In genomic region chr1:47507140-47507539, GRCh38 we compare ENCODE assay signal across 22 cellular contexts.
A peak's percentile ranks its signal among the peaks of the same experiment; 100 is the strongest.
DNase-seq lines count a peak whose midpoint lies in the region; ATAC-seq and TF ChIP-seq lines count a peak whose summit lies in the region.
"Had no signal": no experiment of that assay in that cellular context is flagged by ENCODE, and none has a peak within 500 bp of the region (broad histone marks: within the 10 kb centered on the region; RNA-seq: fewer than 3 reads in every experiment).

No MANE protein-coding gene starts in this region.

- H4K20me1 ChIP-seq in OCI-LY3 (ENCODE audit: insufficient read depth, low read length): no peaks in the 10 kb centered on the region

- H3K27ac ChIP-seq in OCI-LY3 (ENCODE audit: low read length): peak overlapping the region; percentile 51
- H3K27ac ChIP-seq in mesenchymal stem cell (ENCODE audit: low read length, poor library complexity, severe bottlenecking): no peak overlapping the region
- H3K27ac ChIP-seq: SK-N-MC, WERI-Rb-1 had no signal

- no peak overlapping the region for H2AK5ac ChIP-seq in mesenchymal stem cell (ENCODE audit: low read length, severe bottlenecking)

- H2AFZ ChIP-seq in OCI-LY3 (ENCODE audit: low read depth, low read length) (0 out of 2 replicates have a peak overlapping the region, but pooled peaks have one; percentile 97), mesenchymal stem cell (ENCODE audit: low read depth, low read length) (no peak overlapping the region)

- H3K4me3 Mint-ChIP-seq in natural killer cell (peak overlapping the region; percentile 45), glutamatergic neuron (ENCODE audit: unreplicated experiment) (peak overlapping the region; percentile 40)
- H3K4me3 Mint-ChIP-seq in natural killer cell treated with Interleukin-12 subunit alpha and Interleukin-12 subunit beta and Interleukin-15 and Interleukin-18, amount 100 ng/mL, for 72 hours: no peak overlapping the region
- H3K4me3 Mint-ChIP-seq: HFFc6 had no signal

- peaks cover 20% of the 10 kb centered on the region for H3K4me1 ChIP-seq in OCI-LY3 (ENCODE audit: low read length)
- peaks cover 10% of the 10 kb centered on the region for H3K4me1 ChIP-seq in mesenchymal stem cell (ENCODE audit: control insufficient read depth, insufficient read depth, low read depth, low read length)

- H3K36me3 Mint-ChIP-seq in natural killer cell (no peaks in the 10 kb centered on the region), glutamatergic neuron (ENCODE audit: unreplicated experiment) (peaks cover 9% of the 10 kb centered on the region)
- H3K36me3 Mint-ChIP-seq in natural killer cell treated with Interleukin-12 subunit alpha and Interleukin-12 subunit beta and Interleukin-15 and Interleukin-18, amount 100 ng/mL, for 72 hours: no peaks in the 10 kb centered on the region
- H3K36me3 Mint-ChIP-seq: CD4-positive, CD25-positive, alpha-beta regulatory T cell; stimulated activated effector memory CD8-positive, alpha-beta T cell treated with anti-CD3 and anti-CD28 coated beads, Interleukin-12 subunit alpha, Interleukin-12 subunit beta, amount 100 ng/mL, for 72 hours had no signal

- no peak overlapping the region for H4K91ac ChIP-seq in mesenchymal stem cell (ENCODE audit: low read length)

- H3K9me3 Mint-ChIP-seq in natural killer cell (no peaks in the 10 kb centered on the region), glutamatergic neuron (ENCODE audit: unreplicated experiment) (peaks cover 2% of the 10 kb centered on the region)
- no peaks in the 10 kb centered on the region for H3K9me3 Mint-ChIP-seq in natural killer cell treated with Interleukin-12 subunit alpha and Interleukin-12 subunit beta and Interleukin-15 and Interleukin-18, amount 100 ng/mL, for 72 hours
- H3K9me3 Mint-ChIP-seq: HFFc6; stimulated activated effector memory CD8-positive, alpha-beta T cell treated with anti-CD3 and anti-CD28 coated beads, Interleukin-12 subunit alpha, Interleukin-12 subunit beta, amount 100 ng/mL, for 72 hours had no signal

- intact Hi-C loops in natural killer cell (cut with micrococcal nuclease): no loop called here

- H4K8ac ChIP-seq in mesenchymal stem cell (ENCODE audit: low read length): no peak overlapping the region

- no peak overlapping the region for H3K14ac ChIP-seq in mesenchymal stem cell (ENCODE audit: low read length in 2 of 2)

- H3K36me3 ChIP-seq in OCI-LY3 (replicated peaks; ENCODE audit: low read depth, low read length) (no peaks in the 10 kb centered on the region), mesenchymal stem cell (ENCODE audit: control insufficient read depth in 1 of 2, insufficient read depth in 2 of 2, low read depth in 1 of 2, low read length in 2 of 2) (no peaks in the 10 kb centered on the region)
- H3K36me3 ChIP-seq: suprapubic skin, vagina, WERI-Rb-1 had no signal

- peak overlapping the region; percentile 63; the same call in 1 of the 2 replicates for H3K9ac ChIP-seq in OCI-LY3 (ENCODE audit: low read length)
- no peak overlapping the region for H3K9ac ChIP-seq in mesenchymal stem cell (ENCODE audit: low read length)

- no peak overlapping the region for H2BK120ac ChIP-seq in mesenchymal stem cell (ENCODE audit: low read depth, low read length)

- no peaks in the 10 kb centered on the region for H3K9me3 ChIP-seq in OCI-LY3 (ENCODE audit: insufficient read depth, low read length)
- no peaks in the 10 kb centered on the region for H3K9me3 ChIP-seq in mesenchymal stem cell (ENCODE audit: control insufficient read depth, low read length)
- H3K9me3 ChIP-seq: suprapubic skin, vagina had no signal

- H3K27ac Mint-ChIP-seq in natural killer cell: no peak overlapping the region
- H3K27ac Mint-ChIP-seq in natural killer cell treated with Interleukin-12 subunit alpha and Interleukin-12 subunit beta and Interleukin-15 and Interleukin-18, amount 100 ng/mL, for 72 hours: no peak overlapping the region
- H3K27ac Mint-ChIP-seq in glutamatergic neuron (ENCODE audit: unreplicated experiment): no peak overlapping the region
- H3K27ac Mint-ChIP-seq: CD4-positive, CD25-positive, alpha-beta regulatory T cell; HFFc6; stimulated activated effector memory CD8-positive, alpha-beta T cell treated with anti-CD3 and anti-CD28 coated beads, Interleukin-12 subunit alpha, Interleukin-12 subunit beta, amount 100 ng/mL, for 72 hours had no signal

- H3K23ac ChIP-seq in mesenchymal stem cell (ENCODE audit: low read length in 2 of 2): no peak overlapping the region

- peaks cover 4 to 10% of the 10 kb centered on the region in 2 donors for H3K4me1 Mint-ChIP-seq in natural killer cell
- no peaks in the 10 kb centered on the region for H3K4me1 Mint-ChIP-seq in natural killer cell treated with Interleukin-12 subunit alpha and Interleukin-12 subunit beta and Interleukin-15 and Interleukin-18, amount 100 ng/mL, for 72 hours (ENCODE audit: low read depth in 2 of 2)
- no peaks in the 10 kb centered on the region for H3K4me1 Mint-ChIP-seq in glutamatergic neuron (ENCODE audit: low read depth, unreplicated experiment)
- H3K4me1 Mint-ChIP-seq: stimulated activated effector memory CD8-positive, alpha-beta T cell treated with anti-CD3 and anti-CD28 coated beads, Interleukin-12 subunit alpha, Interleukin-12 subunit beta, amount 100 ng/mL, for 72 hours had no signal

- H3K27me3 ChIP-seq in OCI-LY3 (ENCODE audit: low read depth, low read length): no peaks in the 10 kb centered on the region
- peaks cover 74% of the 10 kb centered on the region in 2 experiments for H3K27me3 ChIP-seq in mesenchymal stem cell (ENCODE audit: control insufficient read depth in 1 of 2, insufficient read depth in 1 of 2, low read length in 2 of 2)
- H3K27me3 ChIP-seq: vagina had no signal

- WGBS in mesenchymal stem cell: 79% methylated on average over 3 of the region's 3 CpGs

- no peak overlapping the region for H3K4ac ChIP-seq in mesenchymal stem cell (ENCODE audit: low read depth in 1 of 2, low read length in 2 of 2)

- no peak for ATAC-seq in natural killer cell
- no peak for ATAC-seq in natural killer cell treated with Interleukin-12 subunit alpha and Interleukin-12 subunit beta and Interleukin-15 and Interleukin-18, amount 100 ng/mL, for 72 hours
- ATAC-seq in HG03139 (IDR thresholded peaks at IDR 0.05; ENCODE audit: unreplicated experiment): no peak
- ATAC-seq in GM21529 (IDR thresholded peaks at IDR 0.05; ENCODE audit: unreplicated experiment): no peak

- no peaks in the 10 kb centered on the region for H3K79me1 ChIP-seq in mesenchymal stem cell (replicated peaks; ENCODE audit: low read length, poor library complexity, severe bottlenecking)

- TF ChIP-seq CTCF in natural killer cell (IDR thresholded peaks at IDR 0.05) (no peak), OCI-LY3 (IDR thresholded peaks at IDR 0.05; ENCODE audit: low read depth, low read length) (no peak), glutamatergic neuron (IDR thresholded peaks at IDR 0.05; ENCODE audit: partially characterized antibody, unreplicated experiment) (no peak)

- H3K18ac ChIP-seq in mesenchymal stem cell (ENCODE audit: low read depth in 1 of 2, low read length in 2 of 2): no peak overlapping the region

- H3K4me3 ChIP-seq in OCI-LY3 (ENCODE audit: low read length) (peak overlapping the region; percentile 87), mesenchymal stem cell (ENCODE audit: insufficient read depth in 1 of 2, low read depth in 1 of 2, low read length in 2 of 2) (no peak overlapping the region)

- no peaks in the 10 kb centered on the region for H3K79me2 ChIP-seq in OCI-LY3 (ENCODE audit: low read length)

- peaks cover 40 to 42% of the 10 kb centered on the region in 2 donors for H3K27me3 Mint-ChIP-seq in natural killer cell (ENCODE audit: low read depth in 2 of 2)
- peaks cover 35 to 63% of the 10 kb centered on the region in 2 donors for H3K27me3 Mint-ChIP-seq in natural killer cell treated with Interleukin-12 subunit alpha and Interleukin-12 subunit beta and Interleukin-15 and Interleukin-18, amount 100 ng/mL, for 72 hours
- peaks cover 18% of the 10 kb centered on the region for H3K27me3 Mint-ChIP-seq in glutamatergic neuron (ENCODE audit: unreplicated experiment)

- H2BK15ac ChIP-seq in mesenchymal stem cell (ENCODE audit: low read depth, poor library complexity, severe bottlenecking): no peak overlapping the region

- DNase-seq in natural killer cell (no peak), glutamatergic neuron (no peak), GDM1 (lab: John Stamatoyannopoulos, UW) (no peak), mesenchymal stem cell (no peak)
- no peak for DNase-seq in natural killer cell treated with Interleukin-12 subunit alpha and Interleukin-12 subunit beta and Interleukin-15 and Interleukin-18, amount 100 ng/mL, for 72 hours (ENCODE audit: low spot score)
- DNase-seq: activated naive CD4-positive, alpha-beta T cell treated with Interleukin-2 at 50 U/mL for 16 hours; activated T-cell treated with anti-CD3 and anti-CD28 coated beads, Interleukin-2, amount 50 U/mL, for 1 hour; CD4-positive, CD25-positive, alpha-beta regulatory T cell; cerebellar nuclear complex; GF-D8; HFFc6; NCI-H1436 treated with DMSO at 0.1 percent for 48 hours; small intestine; stimulated activated CD4-positive, alpha-beta T cell treated with anti-CD3 and anti-CD28 coated beads, Interleukin-2, amount 100 ng/mL, for 24 hours had no signal

- peak overlapping the region; percentile 98 for H3K4me2 ChIP-seq in OCI-LY3 (ENCODE audit: low read length)
- H3K4me2 ChIP-seq in mesenchymal stem cell (ENCODE audit: low read length, poor library complexity, severe bottlenecking): no peak overlapping the region

- no peak overlapping the region for H2BK12ac ChIP-seq in mesenchymal stem cell (ENCODE audit: low read length in 2 of 2)

- H2BK5ac ChIP-seq in mesenchymal stem cell (ENCODE audit: low read depth, low read length, poor library complexity, severe bottlenecking): no peak overlapping the region
